In the genomic region with DNA sequence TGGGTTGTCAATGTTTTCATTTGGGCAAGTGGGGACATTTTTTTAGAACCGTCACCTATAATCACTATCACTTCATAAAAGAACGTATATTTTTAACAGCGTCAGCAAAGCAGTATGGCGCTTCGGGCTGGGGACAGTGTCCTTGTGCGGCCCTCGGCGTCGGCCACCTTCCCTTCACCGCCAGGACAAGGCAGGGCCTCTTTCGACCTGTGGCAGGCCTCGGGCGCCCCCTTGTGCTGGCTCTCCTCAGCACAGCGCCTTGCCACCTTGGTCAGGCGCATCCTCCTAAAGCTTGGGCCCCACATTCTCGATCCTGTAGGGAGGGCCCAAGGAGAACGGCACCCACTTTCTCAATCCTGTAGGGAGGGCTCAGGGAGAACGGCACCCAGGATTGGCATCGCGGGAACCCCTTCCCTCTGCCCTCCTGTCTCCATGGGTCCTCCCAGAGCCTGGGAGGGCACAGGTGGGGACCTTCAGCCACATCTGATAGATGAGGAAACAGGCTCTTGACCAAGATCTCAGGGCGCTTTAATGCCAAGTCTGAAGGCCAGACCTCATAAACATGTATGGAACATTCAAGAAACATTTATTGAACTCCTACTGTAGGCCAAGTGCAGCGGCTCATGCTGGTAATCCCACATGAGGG, we compare ENCODE assay signal across 8 cellular contexts. TPM values are rescaled to one million over a fixed set of nuclear protein-coding genes. Genes with fewer than 3 reads are reported as not detected.
DNase-seq lines count a peak whose midpoint lies in the region; ATAC-seq and TF ChIP-seq lines count a peak whose summit lies in the region.

No MANE protein-coding gene starts in this region.

- H3K4me3 ChIP-seq in LNCaP clone FGC (ENCODE audit: low read depth, low read length) = no peak overlapping the region

- DNase-seq in Daoy (ENCODE audit: low read depth) = peak; percentile 73
- DNase-seq in LNCaP clone FGC (ENCODE audit: low read depth) = no peak
- peak; percentile 35 for DNase-seq in T-helper 9 cell
- peak; percentile 86 for DNase-seq in astrocyte of the hippocampus (ENCODE audit: low read depth, low spot score)
- peak; percentile 90 for DNase-seq in iPS-NIHi7 (ENCODE audit: extremely low spot score)
- DNase-seq in stimulated activated CD4-positive, alpha-beta T cell treated with anti-CD3 and anti-CD28 coated beads, Interleukin-1b, Interleukin-23, amount 100 ng/mL, for 4 hours (ENCODE audit: low read depth in 2 of 2) = peak; percentile 30 to 47

- TF ChIP-seq CTCF in LNCaP clone FGC (IDR thresholded peaks at IDR 0.05; ENCODE audit: control insufficient read depth, extremely low read depth, insufficient read depth) = peak; percentile 99

- ATAC-seq in HG03378 (IDR thresholded peaks at IDR 0.05; ENCODE audit: unreplicated experiment) (no peak), GM18520 (IDR thresholded peaks at IDR 0.05; ENCODE audit: unreplicated experiment) (no peak)

RNA-seq across cellular contexts. Expression of gene FADD, which starts 11.5 kb away (rescaled TPM):
- total RNA-seq in Daoy (2014; rRNA removed; shearing (Covaris generic)) = 59.3 and 63.1 TPM in 2 replicates
